ENCODE assay signal across 17 cellular contexts in genomic region chr2:30219886-30220478, GRCh38.
"Had no signal": no experiment of that assay in that cellular context is flagged by ENCODE, and none has a peak within 500 bp of the region (broad histone marks: within the 10 kb centered on the region; RNA-seq: fewer than 3 reads in every experiment).

No MANE protein-coding gene starts in this region.

- DNase-seq: colonic mucosa; effector CD8-positive, alpha-beta T cell; esophagus squamous epithelium; foreskin fibroblast; mucosa of descending colon; naive thymus-derived CD8-positive, alpha-beta T cell; posterior cingulate gyrus; stimulated activated CD4-positive, alpha-beta T cell treated with anti-CD3 and anti-CD28 coated beads, Interleukin-2, amount 100 ng/mL, for 24 hours; stimulated activated naive CD4-positive, alpha-beta T cell treated with Interleukin-2 at 50 U/mL for 16 hours; thyroid gland; upper lobe of left lung; uterus had no signal

- H3K4me2 ChIP-seq: hepatocyte had no signal

- H2AFZ ChIP-seq: hepatocyte had no signal

- H3K4me1 ChIP-seq: colonic mucosa, uterus had no signal

- ATAC-seq: mucosa of descending colon; naive thymus-derived CD8-positive, alpha-beta T cell; sciatic nerve had no signal

- H3K79me2 ChIP-seq: hepatocyte had no signal

- FAIRE-seq: endometrium had no signal

- H3K4me3 ChIP-seq: colonic mucosa, esophagus squamous epithelium, hepatocyte, mucosa of descending colon, skin epidermis, suprapubic skin, thyroid gland, upper lobe of left lung, uterus had no signal

- H3K36me3 ChIP-seq: colonic mucosa, esophagus squamous epithelium, suprapubic skin, thyroid gland, upper lobe of left lung, uterus had no signal

- H3K9me3 ChIP-seq: colonic mucosa, esophagus squamous epithelium, mucosa of descending colon, suprapubic skin, thyroid gland, upper lobe of left lung, uterus had no signal

- H3K27me3 ChIP-seq: colonic mucosa, esophagus squamous epithelium, hepatocyte, suprapubic skin, thyroid gland, upper lobe of left lung, uterus had no signal

- H3K27ac ChIP-seq: colonic mucosa, esophagus squamous epithelium, hepatocyte, skin epidermis, suprapubic skin, thyroid gland, upper lobe of left lung, uterus had no signal
